ENCODE assay signal across 28 cellular contexts in genomic region chr10:132650611-132651250, GRCh38.
"Had no signal": no experiment of that assay in that cellular context is flagged by ENCODE, and none has a peak within 500 bp of the region (broad histone marks: within the 10 kb centered on the region; RNA-seq: fewer than 3 reads in every experiment).

No MANE protein-coding gene starts in this region.

- H3K27ac ChIP-seq: brain microvascular endothelial cell, epithelial cell of prostate, esophagus squamous epithelium, right lobe of liver, SK-N-MC, tibial artery, upper lobe of right lung, WERI-Rb-1 had no signal

- H3K4me3 ChIP-seq: esophagus squamous epithelium, right lobe of liver, SK-N-MC, tibial artery, upper lobe of right lung had no signal

- DNase-seq: activated CD4-positive, alpha-beta memory T cell treated with anti-CD3 and anti-CD28 coated beads, Interleukin-2, amount 10 ng/mL, durations not matched to agents 7 days and 5 days; activated CD4-positive, alpha-beta T cell treated with anti-CD3 and anti-CD28 coated beads, Interleukin-2, amount 10 ng/mL, durations not matched to agents 7 days and 5 days; activated CD4-positive, CD25-positive, alpha-beta regulatory T cell treated with anti-CD3 and anti-CD28 coated beads, Interleukin-2, amount 50 U/mL, for 72 hours; activated CD8-positive, alpha-beta memory T cell treated with anti-CD3 and anti-CD28 coated beads, Interleukin-2, amount 50 U/mL, for 48 hours; activated naive CD4-positive, alpha-beta T cell treated with Interleukin-2 at 50 U/mL for 16 hours; activated T-cell treated with anti-CD3 and anti-CD28 coated beads, Interleukin-2, amount 50 U/mL, for 24 hours; brain microvascular endothelial cell; central memory CD4-positive, alpha-beta T cell; effector CD4-positive, alpha-beta T cell; esophagus squamous epithelium; islet precursor cell; small intestine; stimulated activated CD4-positive, alpha-beta T cell treated with anti-CD3 and anti-CD28 coated beads, Interleukin-1b, Interleukin-23, amount 100 ng/mL, for 48 hours; stimulated activated CD4-positive, alpha-beta T cell treated with anti-CD3 and anti-CD28 coated beads, Interleukin-4, amount 100 ng/mL, for 4 hours; stimulated activated CD8-positive, alpha-beta memory T cell treated with anti-CD3 and anti-CD28 coated beads, Interleukin-4, amount 100 ng/mL, for 48 hours; stimulated activated naive CD8-positive, alpha-beta T cell treated with anti-CD3 and anti-CD28 coated beads, Interleukin-15, amount 100 ng/mL, for 72 hours; T-helper 9 cell; upper lobe of right lung; WERI-Rb-1 had no signal

- H3K36me3 ChIP-seq: brain microvascular endothelial cell, WERI-Rb-1 had no signal

- FAIRE-seq: astrocyte, endometrium, frontal cortex, small intestine had no signal

- ATAC-seq: naive thymus-derived CD8-positive, alpha-beta T cell; right lobe of liver; stimulated activated memory B cell treated with anti-CD40 and anti-IgM and Interleukin-4, amounts not matched to agents 10 μg/mL and 1 μg/mL and 100 μg/mL, for 72 hours; upper lobe of right lung had no signal

- H3K9me3 ChIP-seq: esophagus squamous epithelium, right lobe of liver, tibial artery, upper lobe of right lung had no signal

- H3K27me3 ChIP-seq: brain microvascular endothelial cell, esophagus squamous epithelium, right lobe of liver, tibial artery, upper lobe of right lung had no signal

- H3K4me1 ChIP-seq: right lobe of liver, tibial artery, upper lobe of right lung had no signal
